8 cellular contexts compared by ENCODE assay signal in genomic region chr11:33259869-33260268, GRCh38. TPM values are rescaled to one million over a fixed set of nuclear protein-coding genes. Genes with fewer than 3 reads are reported as not detected.
DNase-seq lines count a peak whose midpoint lies in the region; ATAC-seq, FAIRE-seq and TF ChIP-seq lines count a peak whose summit lies in the region.

No MANE protein-coding gene starts in this region.

- no TSS peak for BruUV-seq in HepG2 (replicated peaks; lab: Mats Ljungman, UMichigan)

- no peaks in the 10 kb centered on the region for H3K9me3 ChIP-seq in HepG2 (ENCODE audit: low read length)
- no peaks in the 10 kb centered on the region for H3K9me3 ChIP-seq in transverse colon

- in situ Hi-C loops in HepG2 (cut with HindIII; ENCODE audit: extremely low pct_ligation_motif_present, low pct_unique_long_range_greater_than_20kb) (no loop called here), transverse colon (cut with MboI; ENCODE audit: low pct_ligation_motif_present in 1 of 4, low pct_unique_long_range_greater_than_20kb in 1 of 4, low sequenced_read_pairs in 3 of 4) (no loop called here)

- peak overlapping the region; percentile 99; the same call in 1 of the 2 replicates for H3K9ac ChIP-seq in HepG2 (ENCODE audit: insufficient read depth, low read depth, low read length)

- H3K36me3 ChIP-seq in HepG2 (replicated peaks in 1 of 2; ENCODE audit: control insufficient read depth in 1 of 2, insufficient read depth in 2 of 2, low read length in 2 of 2) (no peaks in the 10 kb centered on the region), transverse colon (no peaks in the 10 kb centered on the region)

- H3K27ac ChIP-seq in HepG2 (ENCODE audit: extremely low read length, insufficient read depth, low read length) (peak overlapping the region; percentile 38), transverse colon (peak overlapping the region; percentile 99 to 100 (median 100)), caudate nucleus (ENCODE audit: low read depth, low read length) (no peak overlapping the region)

- no peak overlapping the region for H2AFZ ChIP-seq in HepG2 (ENCODE audit: low read length)

- no peaks in the 10 kb centered on the region for H3K27me3 Mint-ChIP-seq in activated naive CD4-positive, alpha-beta T cell treated with anti-CD3 and anti-CD28 coated beads for 36 hours (ENCODE audit: low read depth)
- no peaks in the 10 kb centered on the region for H3K27me3 Mint-ChIP-seq in activated naive CD8-positive, alpha-beta T cell treated with anti-CD3 and anti-CD28 coated beads, Interleukin-2, amount 10 ng/mL, durations not matched to agents 7 days and 5 days
- H3K27me3 Mint-ChIP-seq in stimulated activated naive B cell treated with anti-CD40 and anti-IgM and Interleukin-4, amounts not matched to agents 10 μg/mL and 1 μg/mL and 100 μg/mL, for 72 hours, result no peaks in the 10 kb centered on the region

- H3K27me3 ChIP-seq in HepG2 (ENCODE audit: control insufficient read depth in 1 of 2, insufficient read depth in 2 of 2, low read length in 2 of 2), result no peaks in the 10 kb centered on the region; a peak in 1 of 5 replicates
- H3K27me3 ChIP-seq in transverse colon, result no peaks in the 10 kb centered on the region

- H3K4me3 ChIP-seq in HepG2 (replicated peaks in 1 of 3; ENCODE audit: insufficient read depth in 1 of 3, low read depth in 2 of 3, low read length in 3 of 3), result peak overlapping the region; percentile 33 to 99 (median 98); a peak in 5 of 6 replicates
- peak overlapping the region in 2 of 4 donors; percentile 87 to 90 for H3K4me3 ChIP-seq in transverse colon

- POLR2A ChIA-PET in activated naive CD8-positive, alpha-beta T cell treated with anti-CD3 and anti-CD28 coated beads, Interleukin-2, amount 10 ng/mL, durations not matched to agents 7 days and 5 days (lab: Charles Lee), result interaction anchor here (0.6 kb wide), 1 partner anchor 20 kb away, joined by 4 read pairs; no protein-coding TSS in a partner anchor
- POLR2A ChIA-PET in HepG2 (lab: Yijun Ruan, JAX), result no interaction called here

- peak overlapping the region; percentile 42 for H3K4me3 Mint-ChIP-seq in activated naive CD4-positive, alpha-beta T cell treated with anti-CD3 and anti-CD28 coated beads for 36 hours
- H3K4me3 Mint-ChIP-seq in activated naive CD8-positive, alpha-beta T cell treated with anti-CD3 and anti-CD28 coated beads, Interleukin-2, amount 10 ng/mL, durations not matched to agents 7 days and 5 days, result peak overlapping the region; percentile 58
- H3K4me3 Mint-ChIP-seq in stimulated activated naive B cell treated with anti-CD40 and anti-IgM and Interleukin-4, amounts not matched to agents 10 μg/mL and 1 μg/mL and 100 μg/mL, for 72 hours, result peak overlapping the region in 1 of 2 donors; percentile 25

- no peak overlapping the region for H3K27ac Mint-ChIP-seq in activated naive CD4-positive, alpha-beta T cell treated with anti-CD3 and anti-CD28 coated beads for 36 hours
- H3K27ac Mint-ChIP-seq in activated naive CD4-positive, alpha-beta T cell treated with anti-CD3 and anti-CD28 coated beads, Interleukin-2, amount 50 U/mL, for 72 hours, result no peak overlapping the region
- H3K27ac Mint-ChIP-seq in activated naive CD8-positive, alpha-beta T cell treated with anti-CD3 and anti-CD28 coated beads, Interleukin-2, amount 10 ng/mL, durations not matched to agents 7 days and 5 days, result no peak overlapping the region
- no peak overlapping the region for H3K27ac Mint-ChIP-seq in stimulated activated naive B cell treated with anti-CD40 and anti-IgM and Interleukin-4, amounts not matched to agents 10 μg/mL and 1 μg/mL and 100 μg/mL, for 72 hours

- no peak for TF ChIP-seq RAD21 in HepG2 (CRISPR knock-in tag; IDR thresholded peaks at IDR 0.05)

- H3K4me1 ChIP-seq in HepG2 (ENCODE audit: insufficient read depth, low read length) (peaks cover 53% of the 10 kb centered on the region), transverse colon (peaks cover 12 to 64% (median 46%) of the 10 kb centered on the region in 4 donors)

- ATAC-seq in activated naive CD4-positive, alpha-beta T cell treated with anti-CD3 and anti-CD28 coated beads, Interleukin-2, amount 50 U/mL, for 72 hours, result no peak
- no peak for ATAC-seq in activated naive CD8-positive, alpha-beta T cell treated with anti-CD3 and anti-CD28 coated beads, Interleukin-2, amount 10 ng/mL, durations not matched to agents 7 days and 5 days (ENCODE audit: low read depth)
- ATAC-seq in HepG2, result no peak
- no peak for ATAC-seq in stimulated activated naive B cell treated with anti-CD40 and anti-IgM and Interleukin-4, amounts not matched to agents 10 μg/mL and 1 μg/mL and 100 μg/mL, for 72 hours (replicated peaks)

- peaks cover 47% of the 10 kb centered on the region for H3K4me1 Mint-ChIP-seq in activated naive CD4-positive, alpha-beta T cell treated with anti-CD3 and anti-CD28 coated beads for 36 hours (ENCODE audit: low read depth)
- H3K4me1 Mint-ChIP-seq in activated naive CD8-positive, alpha-beta T cell treated with anti-CD3 and anti-CD28 coated beads, Interleukin-2, amount 10 ng/mL, durations not matched to agents 7 days and 5 days, result peaks cover 35% of the 10 kb centered on the region
- peaks cover 22 to 48% of the 10 kb centered on the region in 2 donors for H3K4me1 Mint-ChIP-seq in stimulated activated naive B cell treated with anti-CD40 and anti-IgM and Interleukin-4, amounts not matched to agents 10 μg/mL and 1 μg/mL and 100 μg/mL, for 72 hours

- peak overlapping the region; percentile 72 for H3K4me2 ChIP-seq in HepG2 (ENCODE audit: low read depth, low read length)

- CTCF ChIA-PET in activated naive CD4-positive, alpha-beta T cell treated with anti-CD3 and anti-CD28 coated beads for 36 hours (lab: Charles Lee), result interaction anchor here (1.4 kb wide), 1 partner anchor 27 kb away, joined by 7 read pairs; no protein-coding TSS in a partner anchor
- CTCF ChIA-PET in HepG2 (lab: Yijun Ruan, JAX; ENCODE audit: low intra/inter-chr PET ratio, low total read pairs), result no interaction called here

- peaks cover 42% of the 10 kb centered on the region for H4K20me1 ChIP-seq in HepG2 (ENCODE audit: insufficient read depth, low read length)

- H3K9me3 Mint-ChIP-seq in activated naive CD4-positive, alpha-beta T cell treated with anti-CD3 and anti-CD28 coated beads for 36 hours, result peaks cover 2% of the 10 kb centered on the region
- peaks cover 0 to 4% of the 10 kb centered on the region in 2 donors for H3K9me3 Mint-ChIP-seq in activated naive CD4-positive, alpha-beta T cell treated with anti-CD3 and anti-CD28 coated beads, Interleukin-2, amount 50 U/mL, for 72 hours
- H3K9me3 Mint-ChIP-seq in activated naive CD8-positive, alpha-beta T cell treated with anti-CD3 and anti-CD28 coated beads, Interleukin-2, amount 10 ng/mL, durations not matched to agents 7 days and 5 days, result no peaks in the 10 kb centered on the region
- no peaks in the 10 kb centered on the region for H3K9me3 Mint-ChIP-seq in stimulated activated naive B cell treated with anti-CD40 and anti-IgM and Interleukin-4, amounts not matched to agents 10 μg/mL and 1 μg/mL and 100 μg/mL, for 72 hours

- TF ChIP-seq EP300 in HepG2 (IDR thresholded peaks at IDR 0.05; ENCODE audit: low read depth in 2 of 2, low read length in 2 of 2) (no peak), HepG2 (CRISPR knock-in tag; IDR thresholded peaks at IDR 0.05; ENCODE audit: borderline replicate concordance) (no peak), transverse colon (IDR thresholded peaks at IDR 0.05; ENCODE audit: low read depth) (no peak)

- peaks cover 64% of the 10 kb centered on the region for H3K79me2 ChIP-seq in HepG2 (ENCODE audit: insufficient read depth, low read length)

- 62% methylated on average over 2 of the region's 2 CpGs for WGBS in HepG2 (ENCODE audit: low lambda C conversion rate)
- WGBS in transverse colon (ENCODE audit: low coverage in 1 of 2), 2 donors, result 15 to 27% methylated on average over 2 of the region's 2 CpGs

- no peak for FAIRE-seq in HepG2 (lab: Jason Lieb, UNC)

- TF ChIP-seq POLR2A in HepG2 (IDR thresholded peaks at IDR 0.05; ENCODE audit: insufficient read depth in 1 of 2, low read depth in 2 of 2, low read length in 2 of 2), result no peak
- TF ChIP-seq POLR2A in transverse colon (IDR thresholded peaks at IDR 0.05), result no peak

- DNase-seq in activated naive CD4-positive, alpha-beta T cell treated with anti-CD3 and anti-CD28 coated beads for 36 hours, result no peak
- DNase-seq in activated naive CD4-positive, alpha-beta T cell treated with anti-CD3 and anti-CD28 coated beads, Interleukin-2, amount 50 U/mL, for 72 hours (ENCODE audit: low spot score in 2 of 2), result no peak
- no peak for DNase-seq in activated naive CD8-positive, alpha-beta T cell treated with anti-CD3 and anti-CD28 coated beads, Interleukin-2, amount 10 ng/mL, durations not matched to agents 7 days and 5 days
- DNase-seq in HepG2 (ENCODE audit: low spot score) (no peak), transverse colon (no peak), caudate nucleus (lab: John Stamatoyannopoulos, UW) (no peak), NCI-H2107 (lab: John Stamatoyannopoulos, UW) (no peak)
- DNase-seq in stimulated activated naive B cell treated with anti-CD40 and anti-IgM and Interleukin-4, amounts not matched to agents 10 μg/mL and 1 μg/mL and 100 μg/mL, for 72 hours, result no peak

- H3K36me3 Mint-ChIP-seq in activated naive CD4-positive, alpha-beta T cell treated with anti-CD3 and anti-CD28 coated beads for 36 hours (ENCODE audit: low read depth), result peaks cover 5% of the 10 kb centered on the region
- H3K36me3 Mint-ChIP-seq in activated naive CD4-positive, alpha-beta T cell treated with anti-CD3 and anti-CD28 coated beads, Interleukin-2, amount 50 U/mL, for 72 hours, result peaks cover 11 to 19% of the 10 kb centered on the region in 2 donors
- peaks cover 6% of the 10 kb centered on the region for H3K36me3 Mint-ChIP-seq in activated naive CD8-positive, alpha-beta T cell treated with anti-CD3 and anti-CD28 coated beads, Interleukin-2, amount 10 ng/mL, durations not matched to agents 7 days and 5 days
- peaks cover 2 to 6% of the 10 kb centered on the region in 2 donors for H3K36me3 Mint-ChIP-seq in stimulated activated naive B cell treated with anti-CD40 and anti-IgM and Interleukin-4, amounts not matched to agents 10 μg/mL and 1 μg/mL and 100 μg/mL, for 72 hours

- intact Hi-C loops in activated naive CD4-positive, alpha-beta T cell treated with anti-CD3 and anti-CD28 coated beads for 36 hours (cut with micrococcal nuclease), result loop anchor here (2.0 to 5.0 kb wide), 8 partner anchors 438 to 1657 kb away; partner anchors contain the start of genes APIP, CAPRIN1, CD59 and EIF3M
- intact Hi-C loops in HepG2 (cut with micrococcal nuclease; ENCODE audit: unreplicated experiment), result loop anchor here (5.0 to 10.0 kb wide), 3 partner anchors 48 to 435 kb away; no protein-coding TSS in a partner anchor
- intact Hi-C loops in transverse colon (cut with DNase I; ENCODE audit: low total_unique reads), result no loop called here

- no peak for TF ChIP-seq CTCF in HepG2 (CRISPR knock-in tag; IDR thresholded peaks at IDR 0.05)
- TF ChIP-seq CTCF in transverse colon (IDR thresholded peaks at IDR 0.05), result no peak

RNA-seq across cellular contexts. Expression of gene HIPK3, which starts 2.7 kb away (rescaled TPM):
- 10 to 100 TPM; 23.9 to 24.0 TPM for total RNA-seq in activated naive CD4-positive, alpha-beta T cell treated with anti-CD3 and anti-CD28 coated beads for 36 hours
- 10 to 100 TPM; 24.4 to 31.2 TPM for total RNA-seq in activated naive CD4-positive, alpha-beta T cell treated with anti-CD3 and anti-CD28 coated beads, Interleukin-2, amount 50 U/mL, for 72 hours
- total RNA-seq in activated naive CD8-positive, alpha-beta T cell treated with anti-CD3 and anti-CD28 coated beads, Interleukin-2, amount 10 ng/mL, durations not matched to agents 7 days and 5 days, result 10 to 100 TPM; 46.0 to 57.3 TPM
- 39.8 and 44.3 TPM in 2 replicates for total RNA-seq in HepG2 (2016; rRNA removed; fragmentation: Illumina TruSeq; extraction: Trizol)
- total RNA-seq in HepG2 (2016; cell fraction: cytosol; rRNA removed; fragmentation: Illumina TruSeq; extraction: Trizol; ENCODE audit: low read depth), result 246 and 276 TPM in 2 replicates
- 37.6 and 42.6 TPM in 2 replicates for total RNA-seq in HepG2 (2016; cell fraction: insoluble cytoplasmic fraction; rRNA removed; fragmentation: Illumina TruSeq; extraction: Trizol)
- 125 and 146 TPM in 2 replicates for total RNA-seq in HepG2 (2016; cell fraction: membrane; rRNA removed; fragmentation: Illumina TruSeq; extraction: Trizol)
- 22.4 and 25.3 TPM in 2 replicates for total RNA-seq in HepG2 (2016; cell fraction: nucleus; rRNA removed; fragmentation: Illumina TruSeq; extraction: Trizol)
- polyA plus RNA-seq in HepG2 (2011; rRNA removed), result 18.2 and 20.5 TPM in 2 replicates
- polyA plus RNA-seq in HepG2 (2011; cell fraction: cytosol; rRNA removed), result 9.4 and 14.2 TPM in 2 replicates
- 12.6 TPM in 2 replicates for polyA plus RNA-seq in HepG2 (2011; cell fraction: nucleus; rRNA removed)
- 14.7 and 16.7 TPM in 2 replicates for polyA plus RNA-seq in HepG2 (2012)
- polyA plus RNA-seq in HepG2 (2016; cell fraction: cytosol; fragmentation: Illumina TruSeq; extraction: Trizol; ENCODE audit: low read depth), result 0.45 and 0.57 TPM in 2 replicates
- 20.1 and 22.2 TPM in 2 replicates for polyA plus RNA-seq in HepG2 (2016; cell fraction: insoluble cytoplasmic fraction; fragmentation: Illumina TruSeq; extraction: Trizol; ENCODE audit: low read depth)
- 3.7 and 4.1 TPM in 2 replicates for polyA plus RNA-seq in HepG2 (2016; cell fraction: membrane; fragmentation: Illumina TruSeq; extraction: Trizol; ENCODE audit: low read depth)
- polyA plus RNA-seq in HepG2 (2016; cell fraction: nucleus; fragmentation: Illumina TruSeq; extraction: Trizol; ENCODE audit: insufficient read depth, low read depth), result 19.0 and 19.1 TPM in 2 replicates
- 44.7 and 93.7 TPM in 2 replicates for polyA minus RNA-seq in HepG2 (2011; rRNA and poly(A)+ RNA removed; ENCODE audit: low replicate concordance)
- 51.6 and 72.1 TPM in 2 replicates for polyA minus RNA-seq in HepG2 (2011; cell fraction: cytosol; rRNA and poly(A)+ RNA removed)
- polyA minus RNA-seq in HepG2 (2011; cell fraction: nucleus; rRNA and poly(A)+ RNA removed), result 40.9 and 51.1 TPM in 2 replicates
- 100 to 1,000 TPM in 1 of 4 donors, 10 to 100 TPM in 3; 67.0 to 121 (median 86.8) TPM for total RNA-seq in transverse colon
